In genomic region chr1:213986925-213987250, GRCh38 we compare ENCODE assay signal across 9 cellular contexts. TPM values are rescaled to one million over a fixed set of nuclear protein-coding genes. Genes with fewer than 3 reads are reported as not detected.
DNase-seq lines count a peak whose midpoint lies in the region; ATAC-seq, FAIRE-seq and TF ChIP-seq lines count a peak whose summit lies in the region.
"Had no signal": no experiment of that assay in that cellular context is flagged by ENCODE, and none has a peak within 500 bp of the region (broad histone marks: within the 10 kb centered on the region; RNA-seq: fewer than 3 reads in every experiment).

No MANE protein-coding gene starts in this region.

- peaks cover 20% of the 10 kb centered on the region for H3K4me1 ChIP-seq in CD4-positive, CD25-positive, alpha-beta regulatory T cell (ENCODE audit: control insufficient read depth, insufficient read depth, low read length, poor library complexity, severe bottlenecking)
- H3K4me1 ChIP-seq in Karpas-422 (ENCODE audit: low read length): peaks cover 19% of the 10 kb centered on the region
- H3K4me1 ChIP-seq in esophagus squamous epithelium: peaks cover 15 to 75% (median 32%) of the 10 kb centered on the region in 3 donors
- H3K4me1 ChIP-seq in pancreas: peaks cover 0 to 7% (median 5%) of the 10 kb centered on the region in 3 donors

- peaks cover 0 to 16% (median 2%) of the 10 kb centered on the region in 7 donors for H3K9me3 Mint-ChIP-seq in CD4-positive, CD25-positive, alpha-beta regulatory T cell

- H3K9me2 ChIP-seq in Karpas-422 (replicated peaks; ENCODE audit: insufficient read depth, low read length): no peaks in the 10 kb centered on the region

- no peak for TF ChIP-seq POLR2A in esophagus squamous epithelium (IDR thresholded peaks at IDR 0.05)

- no peak overlapping the region for H3K27ac Mint-ChIP-seq in CD4-positive, CD25-positive, alpha-beta regulatory T cell

- H3K36me3 Mint-ChIP-seq in CD4-positive, CD25-positive, alpha-beta regulatory T cell: no peaks in the 10 kb centered on the region

- H3K27me3 Mint-ChIP-seq in CD4-positive, CD25-positive, alpha-beta regulatory T cell: peaks cover 90% of the 10 kb centered on the region

- H4K20me1 ChIP-seq in Karpas-422 (ENCODE audit: insufficient read depth, low read depth, low read length): no peaks in the 10 kb centered on the region

- peaks cover 0 to 10% of the 10 kb centered on the region in 2 experiments for H3K9me3 ChIP-seq in CD4-positive, CD25-positive, alpha-beta regulatory T cell (ENCODE audit: control insufficient read depth in 2 of 2, low read length in 2 of 2)
- no peaks in the 10 kb centered on the region for H3K9me3 ChIP-seq in Karpas-422 (ENCODE audit: low read length)
- H3K9me3 ChIP-seq in esophagus squamous epithelium: no peaks in the 10 kb centered on the region
- H3K9me3 ChIP-seq in pancreas: no peaks in the 10 kb centered on the region

- no peak for DNase-seq in CD4-positive, CD25-positive, alpha-beta regulatory T cell
- DNase-seq in Karpas-422 (no peak), esophagus squamous epithelium (lab: John Stamatoyannopoulos, UW) (no peak), pancreas (no peak), AML-193 (lab: John Stamatoyannopoulos, UW) (no peak), GM10248 (ENCODE audit: extremely low spot score) (no peak)

- H3K9ac ChIP-seq in Karpas-422 (ENCODE audit: low read length): peak overlapping the region; percentile 72

- H3K27ac ChIP-seq in CD4-positive, CD25-positive, alpha-beta regulatory T cell (ENCODE audit: insufficient read depth, low read length, poor library complexity, severe bottlenecking): no peak overlapping the region
- H3K27ac ChIP-seq in Karpas-422 (ENCODE audit: low read length) (no peak overlapping the region), esophagus squamous epithelium (no peak overlapping the region), pancreas (peak overlapping the region; percentile 83 to 94 (median 91))
- H3K27ac ChIP-seq: HL-60 had no signal

- intact Hi-C loops in esophagus squamous epithelium (cut with DNase I): no loop called here
- intact Hi-C loops in pancreas (cut with DNase I): loop anchor here in 1 of 3 donors (10.0 kb wide), 1 partner anchor 402 kb away; no protein-coding TSS in a partner anchor

- POLR2A ChIA-PET in GM10248 (lab: Yijun Ruan, JAX): no interaction called here

- peaks cover 15 to 48% (median 26%) of the 10 kb centered on the region in 4 donors for H3K4me1 Mint-ChIP-seq in CD4-positive, CD25-positive, alpha-beta regulatory T cell

- H3K27me3 ChIP-seq in CD4-positive, CD25-positive, alpha-beta regulatory T cell (ENCODE audit: control insufficient read depth, insufficient read depth, low read length): peaks cover 57% of the 10 kb centered on the region
- H3K27me3 ChIP-seq in Karpas-422 (ENCODE audit: low read length) (no peaks in the 10 kb centered on the region), esophagus squamous epithelium (peaks cover 17 to 100% (median 39%) of the 10 kb centered on the region in 4 donors), pancreas (no peaks in the 10 kb centered on the region)

- H3K36me3 ChIP-seq in CD4-positive, CD25-positive, alpha-beta regulatory T cell (ENCODE audit: control insufficient read depth, insufficient read depth, low read length): no peaks in the 10 kb centered on the region
- no peaks in the 10 kb centered on the region for H3K36me3 ChIP-seq in Karpas-422 (ENCODE audit: insufficient read depth, low read length)
- no peaks in the 10 kb centered on the region for H3K36me3 ChIP-seq in esophagus squamous epithelium
- H3K36me3 ChIP-seq in pancreas: no peaks in the 10 kb centered on the region

- 11 to 17% methylated on average over 6 of the region's 6 CpGs for WGBS in esophagus squamous epithelium, 2 donors
- 4 to 8% methylated on average over 6 of the region's 6 CpGs for WGBS in pancreas, 2 donors

- no peaks in the 10 kb centered on the region for H3K79me2 ChIP-seq in Karpas-422 (ENCODE audit: low read length)

- H2AFZ ChIP-seq in Karpas-422 (ENCODE audit: low read length): 0 out of 2 replicates have a peak overlapping the region, but pooled peaks have one; percentile 26

- CTCF ChIA-PET in GM10248 (lab: Yijun Ruan, JAX): no interaction called here

- H3K4me3 ChIP-seq in CD4-positive, CD25-positive, alpha-beta regulatory T cell (ENCODE audit: low read depth, low read length): no peak overlapping the region
- H3K4me3 ChIP-seq in Karpas-422 (ENCODE audit: low read length) (peak overlapping the region; percentile 74), esophagus squamous epithelium (peak overlapping the region in 3 of 4 donors; percentile 59 to 71 (median 60)), pancreas (peak overlapping the region; percentile 46 to 67 (median 54))

- H3K4me2 ChIP-seq in Karpas-422 (ENCODE audit: low read depth, low read length, poor library complexity, severe bottlenecking): peak overlapping the region; percentile 96

- FAIRE-seq in pancreas (lab: Jason Lieb, UNC): no peak

- TF ChIP-seq CTCF in esophagus squamous epithelium (IDR thresholded peaks at IDR 0.05) (no peak), pancreas (IDR thresholded peaks at IDR 0.05) (no peak), GM10248 (IDR thresholded peaks at IDR 0.05; ENCODE audit: control extremely low read depth, extremely low read depth, low read depth, missing control alignments) (no peak)

- H3K4me3 Mint-ChIP-seq in CD4-positive, CD25-positive, alpha-beta regulatory T cell: peak overlapping the region in 3 of 4 donors; percentile 1 to 70 (median 28)

- no peak for ATAC-seq in CD4-positive, CD25-positive, alpha-beta regulatory T cell (ENCODE audit: low read depth in 2 of 2)
- no peak for ATAC-seq in pancreas
- no peak for ATAC-seq in HG03095 (IDR thresholded peaks at IDR 0.05; ENCODE audit: unreplicated experiment)
- no peak for ATAC-seq in GM21447 (IDR thresholded peaks at IDR 0.05; ENCODE audit: unreplicated experiment)

RNA-seq across cellular contexts. Expression of gene PROX1, which starts 0.9 kb away (rescaled TPM):
- not detected for total RNA-seq in CD4-positive, CD25-positive, alpha-beta regulatory T cell
- polyA plus RNA-seq in CD4-positive, CD25-positive, alpha-beta regulatory T cell: not detected
- 0.25 and 0.41 TPM in 2 replicates for total RNA-seq in Karpas-422 (2014; rRNA removed; shearing (Covaris generic); ENCODE audit: low replicate concordance)
- 1 to 10 TPM in 1 of 4 donors, under 1 TPM in 3; 0.15 to 3.8 (median 0.66) TPM for total RNA-seq in esophagus squamous epithelium
- 10 to 100 TPM; 32.8 to 66.4 (median 38.4) TPM for total RNA-seq in pancreas
- polyA plus RNA-seq in pancreas: 1 to 10 TPM; 8.4 to 8.9 TPM

Comparison
In these comparisons a context has a peak if more than half of its experiments do, and no peak if none do; other contexts are left out.
1. H3K27ac ChIP-seq: peak in pancreas (4 of 4); none in CD4-positive, CD25-positive, alpha-beta regulatory T cell (single experiment), Karpas-422 (single experiment) and esophagus squamous epithelium (0 of 4).
2. RNA of gene PROX1, which starts 0.9 kb away (total RNA-seq): 32.8 to 66.4 TPM in pancreas; 0.15 to 3.8 TPM in esophagus squamous epithelium, 0.25 to 0.41 TPM in Karpas-422 and not detected in CD4-positive, CD25-positive, alpha-beta regulatory T cell (single experiment); every median in the first group is over 4 times any median in the second.